Comparison of ENCODE assay signal across 14 cellular contexts in genomic region chr1:8047112-8047511, GRCh38. TPM values are rescaled to one million over a fixed set of nuclear protein-coding genes. Genes with fewer than 3 reads are reported as not detected.
DNase-seq lines count a peak whose midpoint lies in the region; ATAC-seq and TF ChIP-seq lines count a peak whose summit lies in the region.
"Had no signal": no experiment of that assay in that cellular context is flagged by ENCODE, and none has a peak within 500 bp of the region (broad histone marks: within the 10 kb centered on the region; RNA-seq: fewer than 3 reads in every experiment).

No MANE protein-coding gene starts in this region.

- ATAC-seq in SK-N-SH treated with all-trans-retinoic acid at 6 μM for 48 hours (peak; percentile 52), gastroesophageal sphincter (peak; percentile 74), gastrocnemius medialis (peak; percentile 77 to 84), HG03378 (IDR thresholded peaks at IDR 0.05; ENCODE audit: unreplicated experiment) (no peak)
- ATAC-seq: stimulated activated effector memory CD8-positive, alpha-beta T cell treated with anti-CD3 and anti-CD28 coated beads, Interleukin-12 subunit alpha, Interleukin-12 subunit beta, amount 100 ng/mL, for 72 hours had no signal

- no peak for TF ChIP-seq EP300 in gastroesophageal sphincter (IDR thresholded peaks at IDR 0.05)

- intact Hi-C loops in gastrocnemius medialis (cut with DNase I; ENCODE audit: low total_unique reads), result no loop called here

- TF ChIP-seq POLR2A in gastroesophageal sphincter (IDR thresholded peaks at IDR 0.05), result no peak
- TF ChIP-seq POLR2A in gastrocnemius medialis (IDR thresholded peaks at IDR 0.05), result no peak

- TF ChIP-seq CTCF in gastroesophageal sphincter (IDR thresholded peaks at IDR 0.05) (no peak), gastrocnemius medialis (IDR thresholded peaks at IDR 0.05 in 4 of 5, conservative IDR thresholded peaks at IDR 0.05 in 1 of 5) (no peak)

- no peak overlapping the region for H3K4me3 ChIP-seq in gastroesophageal sphincter
- H3K4me3 ChIP-seq in gastrocnemius medialis, result no peak overlapping the region

- in situ Hi-C loops in gastrocnemius medialis (cut with MboI; ENCODE audit: low sequenced_read_pairs in 4 of 4), result no loop called here

- DNase-seq in ELR (ENCODE audit: low read depth), result peak; percentile 63
- no peak for DNase-seq in gastrocnemius medialis
- no peak for DNase-seq in stimulated activated CD4-positive, alpha-beta T cell treated with anti-CD3 and anti-CD28 coated beads, Interleukin-4, amount 100 ng/mL, for 1 hour
- no peak for DNase-seq in DMS114 treated with DMSO at 0.1 percent for 48 hours (lab: John Stamatoyannopoulos, UW; ENCODE audit: unreplicated experiment)
- no peak for DNase-seq in globus pallidus (ENCODE audit: low spot score)
- DNase-seq: activated CD4-positive, alpha-beta T cell treated with anti-CD3 and anti-CD28 coated beads, Interleukin-2, amount 50 U/mL, for 1 hour; amygdala; CD4-positive, CD25-positive, alpha-beta regulatory T cell; mesendoderm; SHP77 had no signal

- H3K27me3 ChIP-seq in gastroesophageal sphincter (no peaks in the 10 kb centered on the region), gastrocnemius medialis (no peaks in the 10 kb centered on the region)

- 56 to 71% methylated on average over 3 of the region's 3 CpGs for WGBS in gastroesophageal sphincter (ENCODE audit: low coverage in 1 of 2), 2 donors

- no peaks in the 10 kb centered on the region for H3K36me3 ChIP-seq in gastroesophageal sphincter
- H3K36me3 ChIP-seq in gastrocnemius medialis, result no peaks in the 10 kb centered on the region

- peak overlapping the region; percentile 36 to 64 (median 50) for H3K27ac ChIP-seq in gastroesophageal sphincter
- H3K27ac ChIP-seq in gastrocnemius medialis, result peak overlapping the region in 3 of 4 donors; percentile 35 to 62 (median 48)

- H3K4me1 ChIP-seq in gastroesophageal sphincter, result peaks cover 0 to 31% (median 0%) of the 10 kb centered on the region in 3 donors
- peaks cover 4 to 7% of the 10 kb centered on the region in 2 donors for H3K4me1 ChIP-seq in gastrocnemius medialis

- H3K9me3 ChIP-seq in gastroesophageal sphincter (no peaks in the 10 kb centered on the region), gastrocnemius medialis (no peaks in the 10 kb centered on the region)

TF ChIP-seq in SK-N-SH treated with all-trans-retinoic acid at 6 μM for 48 hours, 23 proteins besides CTCF, POLR2A, EP300 and RAD21:
- no peak for TF ChIP-seq ISL1 (CRISPR knock-in tag; IDR thresholded peaks at IDR 0.05)
- no peak for TF ChIP-seq CREB5 (CRISPR knock-in tag; IDR thresholded peaks at IDR 0.05; ENCODE audit: low read depth)
- TF ChIP-seq TCF4 (CRISPR knock-in tag; IDR thresholded peaks at IDR 0.05; ENCODE audit: borderline replicate concordance), result no peak
- no peak for TF ChIP-seq GLIS3 (CRISPR knock-in tag; IDR thresholded peaks at IDR 0.05)
- TF ChIP-seq OSR1 (CRISPR knock-in tag; IDR thresholded peaks at IDR 0.05), result no peak
- no peak for TF ChIP-seq PPARA (CRISPR knock-in tag; IDR thresholded peaks at IDR 0.05; ENCODE audit: borderline replicate concordance)
- TF ChIP-seq ZNF565 (CRISPR knock-in tag; conservative IDR thresholded peaks at IDR 0.05; ENCODE audit: low read depth), result no peak
- no peak for TF ChIP-seq CSDC2 (CRISPR knock-in tag; IDR thresholded peaks at IDR 0.05)
- no peak for TF ChIP-seq TOX (CRISPR knock-in tag; IDR thresholded peaks at IDR 0.05; ENCODE audit: borderline replicate concordance)

RNA-seq across cellular contexts. Expression of gene ERRFI1, which starts 21.0 kb away (rescaled TPM):
- total RNA-seq in gastroesophageal sphincter (100 to 1,000 TPM; 344 to 570 (median 393) TPM), gastrocnemius medialis (100 to 1,000 TPM; 184 to 644 (median 448) TPM)
